ENCODE assay signal across 31 cellular contexts in the genomic region with DNA sequence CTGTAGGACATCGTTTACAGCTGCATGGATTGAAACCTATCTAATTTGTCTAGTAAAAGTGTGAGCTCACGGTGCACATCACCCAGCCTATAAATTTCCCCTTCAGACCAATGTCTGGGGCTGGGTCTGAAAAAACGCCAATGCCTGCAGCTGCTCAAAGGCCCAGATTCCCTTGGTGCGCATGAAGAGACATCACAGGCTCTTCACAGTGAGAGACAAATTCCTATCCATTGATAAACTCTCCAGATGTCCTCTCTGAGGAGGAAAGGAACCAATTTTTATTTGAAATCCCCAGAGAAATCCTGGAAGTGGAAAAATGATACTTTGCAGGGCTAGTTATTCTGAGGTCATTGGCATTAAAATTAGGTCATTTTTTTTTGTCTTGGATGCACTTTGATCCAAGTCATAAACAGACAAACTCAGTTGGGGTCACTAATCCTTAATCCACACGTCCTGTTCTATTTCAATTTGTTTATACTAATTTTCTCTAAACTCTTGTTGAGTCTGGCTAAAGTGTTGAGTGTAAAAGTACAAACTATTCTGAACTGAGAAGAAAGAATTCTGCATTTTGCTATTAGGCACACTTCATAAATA.
A peak's percentile ranks its signal among the peaks of the same experiment; 100 is the strongest.
DNase-seq lines count a peak whose midpoint lies in the region; ATAC-seq and TF ChIP-seq lines count a peak whose summit lies in the region.
"Had no signal": no experiment of that assay in that cellular context is flagged by ENCODE, and none has a peak within 500 bp of the region (broad histone marks: within the 10 kb centered on the region; RNA-seq: fewer than 3 reads in every experiment).

No MANE protein-coding gene starts in this region.

- H3K4me2 ChIP-seq in mesendoderm (ENCODE audit: low read length), result no peak overlapping the region
- H3K4me2 ChIP-seq: BLaER1 had no signal

- peak; percentile 49 for ATAC-seq in left ventricle myocardium superior
- ATAC-seq: activated T-cell treated with anti-CD3 and anti-CD28 coated beads, Interleukin-2, amount 50 U/mL, for 4 hours; effector memory CD8-positive, alpha-beta T cell; GM12878 had no signal

- H3K4ac ChIP-seq in mesendoderm (ENCODE audit: low read depth, low read length), result no peak overlapping the region

- H3K9ac ChIP-seq in mesendoderm (ENCODE audit: low read length), result no peak overlapping the region
- H3K9ac ChIP-seq: BLaER1, parathyroid adenoma had no signal

- no peaks in the 10 kb centered on the region for H3K9me3 ChIP-seq in left ventricle myocardium inferior (replicated peaks)
- H3K9me3 ChIP-seq: ascending aorta, BLaER1, right atrium auricular region, SJCRH30, thyroid gland, vagina had no signal

- H4K8ac ChIP-seq in mesendoderm (ENCODE audit: low read depth, low read length), result no peak overlapping the region

- intact Hi-C loops in left ventricle myocardium superior (cut with micrococcal nuclease) (no loop called here), left ventricle myocardium inferior (cut with micrococcal nuclease) (no loop called here)
- intact Hi-C loops in activated CD4-positive, alpha-beta memory T cell treated with anti-CD3 and anti-CD28 coated beads for 36 hours (cut with micrococcal nuclease), result no loop called here

- H3K23ac ChIP-seq in mesendoderm (ENCODE audit: low read length), result no peak overlapping the region

- DNase-seq in left ventricle myocardium superior, result no peak
- DNase-seq in left ventricle myocardium inferior, result no peak
- peak; percentile 16 for DNase-seq in choroid plexus epithelial cell (ENCODE audit: low read depth)
- DNase-seq in mesendoderm, result peak; percentile 21
- no peak for DNase-seq in activated CD8-positive, alpha-beta memory T cell treated with anti-CD3 and anti-CD28 coated beads for 24 hours
- DNase-seq in NCI-H446 treated with DMSO at 0.1 percent for 48 hours (lab: John Stamatoyannopoulos, UW), result no peak
- DNase-seq in GF-D8 (lab: John Stamatoyannopoulos, UW), result no peak
- no peak for DNase-seq in activated CD4-positive, alpha-beta memory T cell treated with anti-CD3 and anti-CD28 coated beads for 36 hours
- DNase-seq: ACHN; activated CD4-positive, alpha-beta T cell treated with anti-CD3 and anti-CD28 coated beads, Interleukin-2, amount 10 ng/mL, durations not matched to agents 24 days and 14 days; activated gamma-delta T cell; activated T-cell treated with anti-CD3 and anti-CD28 coated beads, Interleukin-2, amount 50 U/mL, for 4 hours; cortex of kidney; effector memory CD8-positive, alpha-beta T cell; EL; erythroblast; kidney glomerular epithelial cell; mammary epithelial cell; MM.1S; NCI-H82; SJCRH30; stimulated activated CD4-positive, alpha-beta T cell treated with anti-CD3 and anti-CD28 coated beads, Interleukin-2, amount 100 ng/mL, for 48 hours; SW 1271; thyroid gland had no signal

- H3K56ac ChIP-seq in mesendoderm (ENCODE audit: low read length), result no peak overlapping the region

- no peaks in the 10 kb centered on the region for H3K27me3 ChIP-seq in left ventricle myocardium inferior (ENCODE audit: low read depth)
- H3K27me3 ChIP-seq in mesendoderm (ENCODE audit: insufficient read depth, low read length, poor library complexity), result no peaks in the 10 kb centered on the region
- H3K27me3 ChIP-seq: ascending aorta, BLaER1, right atrium auricular region, SJCRH30, thyroid gland, vagina had no signal

- no peaks in the 10 kb centered on the region for H3K4me1 Mint-ChIP-seq in activated CD4-positive, alpha-beta memory T cell treated with anti-CD3 and anti-CD28 coated beads for 36 hours (ENCODE audit: low read depth)
- H3K4me1 Mint-ChIP-seq: activated CD4-positive, alpha-beta T cell treated with anti-CD3 and anti-CD28 coated beads, Interleukin-2, amount 10 ng/mL, durations not matched to agents 24 days and 14 days had no signal

- CTCF ChIA-PET in activated CD4-positive, alpha-beta memory T cell treated with anti-CD3 and anti-CD28 coated beads for 36 hours (lab: Charles Lee), result no interaction called here

- TF ChIP-seq CTCF in left ventricle myocardium inferior (IDR thresholded peaks at IDR 0.05; ENCODE audit: borderline replicate concordance), result no peak
- no peak for TF ChIP-seq CTCF in choroid plexus epithelial cell (conservative IDR thresholded peaks at IDR 0.05; ENCODE audit: low read depth, low read length)

- no peaks in the 10 kb centered on the region for H3K79me2 ChIP-seq in mesendoderm (ENCODE audit: control insufficient read depth, insufficient read depth, low read length)
- H3K79me2 ChIP-seq: parathyroid adenoma had no signal

- no peak overlapping the region for H2BK15ac ChIP-seq in mesendoderm (replicated peaks; ENCODE audit: low read depth)

- H3K27me3 Mint-ChIP-seq in activated CD4-positive, alpha-beta memory T cell treated with anti-CD3 and anti-CD28 coated beads for 36 hours, result no peaks in the 10 kb centered on the region
- H3K27me3 Mint-ChIP-seq: activated CD4-positive, alpha-beta T cell treated with anti-CD3 and anti-CD28 coated beads, Interleukin-2, amount 10 ng/mL, durations not matched to agents 24 days and 14 days; effector memory CD8-positive, alpha-beta T cell had no signal

- H3K79me1 ChIP-seq in mesendoderm (ENCODE audit: low read length), result no peaks in the 10 kb centered on the region

- POLR2A ChIA-PET in activated CD4-positive, alpha-beta memory T cell treated with anti-CD3 and anti-CD28 coated beads for 36 hours (lab: Charles Lee), result no interaction called here

- H3K4me3 Mint-ChIP-seq in activated CD4-positive, alpha-beta memory T cell treated with anti-CD3 and anti-CD28 coated beads for 36 hours, result no peak overlapping the region
- H3K4me3 Mint-ChIP-seq: activated CD4-positive, alpha-beta T cell treated with anti-CD3 and anti-CD28 coated beads, Interleukin-2, amount 10 ng/mL, durations not matched to agents 24 days and 14 days; activated T-cell treated with anti-CD3 and anti-CD28 coated beads, Interleukin-2, amount 50 U/mL, for 4 hours; effector memory CD8-positive, alpha-beta T cell; neural crest cell had no signal

- no peaks in the 10 kb centered on the region for H3K36me3 Mint-ChIP-seq in activated CD4-positive, alpha-beta memory T cell treated with anti-CD3 and anti-CD28 coated beads for 36 hours

- H3K4me1 ChIP-seq in left ventricle myocardium inferior (no peaks in the 10 kb centered on the region), mesendoderm (ENCODE audit: control insufficient read depth, low read depth, low read length) (no peaks in the 10 kb centered on the region)
- H3K4me1 ChIP-seq: ascending aorta, BLaER1, parathyroid adenoma, right atrium auricular region, SJCRH30, thyroid gland, vagina had no signal

- no peak overlapping the region for H3K18ac ChIP-seq in mesendoderm (ENCODE audit: low read length)

- H3K9me3 Mint-ChIP-seq in activated CD4-positive, alpha-beta memory T cell treated with anti-CD3 and anti-CD28 coated beads for 36 hours, result no peaks in the 10 kb centered on the region
- H3K9me3 Mint-ChIP-seq: activated CD4-positive, alpha-beta T cell treated with anti-CD3 and anti-CD28 coated beads, Interleukin-2, amount 10 ng/mL, durations not matched to agents 24 days and 14 days; activated T-cell treated with anti-CD3 and anti-CD28 coated beads, Interleukin-2, amount 50 U/mL, for 4 hours; effector memory CD8-positive, alpha-beta T cell; neural crest cell had no signal

- no peak overlapping the region for H4K5ac ChIP-seq in mesendoderm (ENCODE audit: low read length)

- H3K36me3 ChIP-seq in left ventricle myocardium inferior (no peaks in the 10 kb centered on the region), mesendoderm (ENCODE audit: control insufficient read depth, insufficient read depth, low read length) (no peaks in the 10 kb centered on the region)
- H3K36me3 ChIP-seq: ascending aorta, right atrium auricular region, SJCRH30, thyroid gland, vagina had no signal

- H2BK120ac ChIP-seq in mesendoderm (ENCODE audit: low read depth, low read length), result no peak overlapping the region

- H2AK5ac ChIP-seq in mesendoderm (ENCODE audit: low read length), result no peak overlapping the region

- H3K27ac ChIP-seq in left ventricle myocardium inferior (replicated peaks), result no peak overlapping the region
- no peak overlapping the region for H3K27ac ChIP-seq in mesendoderm (ENCODE audit: low read depth, low read length)
- H3K27ac ChIP-seq: ascending aorta, BLaER1, parathyroid adenoma, right atrium auricular region, SJCRH30, thyroid gland, vagina had no signal

- WGBS in mesendoderm (ENCODE audit: extremely low coverage, insufficient coverage, low lambda C conversion rate), result no CpG with 5 or more reads among the region's 5 CpGs

- H2BK5ac ChIP-seq in mesendoderm (ENCODE audit: low read length), result no peak overlapping the region

- H3K4me3 ChIP-seq in left ventricle myocardium inferior (no peak overlapping the region), choroid plexus epithelial cell (ENCODE audit: low read depth, low read length) (no peak overlapping the region), mesendoderm (ENCODE audit: low read length) (no peak overlapping the region)
- H3K4me3 ChIP-seq: ascending aorta, BLaER1, GM12878, right atrium auricular region, SJCRH30, thyroid gland, vagina had no signal

- H3K27ac Mint-ChIP-seq in activated CD4-positive, alpha-beta memory T cell treated with anti-CD3 and anti-CD28 coated beads for 36 hours, result no peak overlapping the region
- H3K27ac Mint-ChIP-seq: activated CD4-positive, alpha-beta T cell treated with anti-CD3 and anti-CD28 coated beads, Interleukin-2, amount 10 ng/mL, durations not matched to agents 24 days and 14 days; effector memory CD8-positive, alpha-beta T cell had no signal

Comparison
In these comparisons a context has a peak if more than half of its experiments do, and no peak if none do; other contexts are left out.
1. DNase-seq: peak in choroid plexus epithelial cell (single experiment) and mesendoderm (single experiment); none in left ventricle myocardium superior (single experiment), left ventricle myocardium inferior (single experiment), activated CD8-positive, alpha-beta memory T cell treated with anti-CD3 and anti-CD28 coated beads for 24 hours (single experiment), NCI-H446 treated with DMSO at 0.1 percent for 48 hours (single experiment), GF-D8 (single experiment) and activated CD4-positive, alpha-beta memory T cell treated with anti-CD3 and anti-CD28 coated beads for 36 hours (single experiment).